Comparison of ENCODE assay signal across 9 cellular contexts in genomic region chr14:20610002-20610765, GRCh38. TPM values are rescaled to one million over a fixed set of nuclear protein-coding genes. Genes with fewer than 3 reads are reported as not detected.
DNase-seq lines count a peak whose midpoint lies in the region; ATAC-seq and TF ChIP-seq lines count a peak whose summit lies in the region.
"Had no signal": no experiment of that assay in that cellular context is flagged by ENCODE, and none has a peak within 500 bp of the region (broad histone marks: within the 10 kb centered on the region; RNA-seq: fewer than 3 reads in every experiment).

No MANE protein-coding gene starts in this region.

- H3K4me1 ChIP-seq in HUES48 (ENCODE audit: control insufficient read depth, insufficient read depth, low read length) = peaks cover 13% of the 10 kb centered on the region
- H3K4me1 ChIP-seq in OCI-LY7 (ENCODE audit: insufficient read depth, low read length, poor library complexity, severe bottlenecking) = peaks cover 47% of the 10 kb centered on the region
- peaks cover 0 to 15% of the 10 kb centered on the region in 2 donors for H3K4me1 ChIP-seq in mucosa of rectum (ENCODE audit: control insufficient read depth in 2 of 2, insufficient read depth in 2 of 2, low read length in 2 of 2)

- no peak for TF ChIP-seq CTCF in OCI-LY7 (conservative IDR thresholded peaks at IDR 0.05; ENCODE audit: low read length)

- no TSS peak for BruUV-seq in OCI-LY7 (replicated peaks; lab: Mats Ljungman, UMichigan)

- no peaks in the 10 kb centered on the region for H4K20me1 ChIP-seq in OCI-LY7 (ENCODE audit: insufficient read depth, low read length)

- H3K9ac ChIP-seq in HUES48 (ENCODE audit: low read depth, low read length) (peak overlapping the region; percentile 67), mucosa of rectum (ENCODE audit: low read depth in 1 of 2, low read length in 2 of 2) (peak overlapping the region; percentile 68 to 70)

- H3K27me3 ChIP-seq in HUES48 (ENCODE audit: control insufficient read depth, insufficient read depth, low read length) (no peaks in the 10 kb centered on the region; the same call in 1 of the 2 replicates), mucosa of rectum (ENCODE audit: control insufficient read depth in 2 of 2, insufficient read depth in 2 of 2, low read length in 2 of 2) (no peaks in the 10 kb centered on the region)

- POLR2A ChIA-PET in OCI-LY7 (lab: Charles Lee) = interaction anchor here (0.6 to 1.6 kb wide), 4 partner anchors 58 to 867 kb away, joined by 3 to 5 read pairs (median 3); partner anchors contain the start of gene CCNB1IP1

- CTCF ChIA-PET in OCI-LY7 (lab: Charles Lee; ENCODE audit: unreplicated experiment) = interaction anchor here (0.8 to 1.2 kb wide), 3 partner anchors 267 to 283 kb away, joined by 3 read pairs; partner anchors contain the start of gene PARP2

- H3K27ac ChIP-seq in HUES48 (ENCODE audit: low read depth, low read length) = no peak overlapping the region
- H3K27ac ChIP-seq in OCI-LY7 (ENCODE audit: low read depth, low read length, poor library complexity, severe bottlenecking) = no peak overlapping the region
- H3K27ac ChIP-seq in mucosa of rectum (ENCODE audit: low read depth in 2 of 2, low read length in 2 of 2) = no peak overlapping the region

- H3K9me3 ChIP-seq in HUES48 (ENCODE audit: control insufficient read depth, insufficient read depth, low read length) = no peaks in the 10 kb centered on the region
- no peaks in the 10 kb centered on the region for H3K9me3 ChIP-seq in OCI-LY7 (ENCODE audit: low read length)
- H3K9me3 ChIP-seq in mucosa of rectum (ENCODE audit: control insufficient read depth in 2 of 2, low read length in 2 of 2) = no peaks in the 10 kb centered on the region

- H2AFZ ChIP-seq in OCI-LY7 (ENCODE audit: low read length) = peak overlapping the region; percentile 44; the same call in 1 of the 2 replicates

- intact Hi-C loops in OCI-LY7 (cut with micrococcal nuclease; ENCODE audit: unreplicated experiment) = loop anchor here (1.0 to 5.0 kb wide), 2 partner anchors 56 to 138 kb away; no protein-coding TSS in a partner anchor

- H3K4me2 ChIP-seq in OCI-LY7 (ENCODE audit: low read length) = peak overlapping the region; percentile 69

- no peaks in the 10 kb centered on the region for H3K79me2 ChIP-seq in OCI-LY7 (ENCODE audit: insufficient read depth, low read depth, low read length)

- H3K9me2 ChIP-seq in OCI-LY7 (ENCODE audit: insufficient read depth, low read length) = no peaks in the 10 kb centered on the region

- peak overlapping the region; percentile 96 for H3K4me3 ChIP-seq in HUES48 (ENCODE audit: low read depth, low read length)
- peak overlapping the region; percentile 70 for H3K4me3 ChIP-seq in OCI-LY7 (ENCODE audit: low read depth, low read length, poor library complexity, severe bottlenecking)
- peak overlapping the region; percentile 83 to 95 for H3K4me3 ChIP-seq in mucosa of rectum (ENCODE audit: low read length in 2 of 2)

- H3K36me3 ChIP-seq in HUES48 (ENCODE audit: control insufficient read depth, insufficient read depth, low read length) = no peaks in the 10 kb centered on the region
- no peaks in the 10 kb centered on the region for H3K36me3 ChIP-seq in OCI-LY7 (ENCODE audit: insufficient read depth, low read length)
- no peaks in the 10 kb centered on the region for H3K36me3 ChIP-seq in mucosa of rectum (ENCODE audit: control insufficient read depth in 2 of 2, insufficient read depth in 2 of 2, low read length in 2 of 2)

- DNase-seq in DMS 273 (lab: John Stamatoyannopoulos, UW; ENCODE audit: unreplicated experiment) (peak; percentile 92), OCI-LY7 (ENCODE audit: low spot score) (peak; percentile 65), activated T-cell treated with anti-CD3 and anti-CD28 coated beads for 48 hours (ENCODE audit: low read depth) (peak; percentile 77)
- DNase-seq in stimulated activated CD8-positive, alpha-beta memory T cell treated with anti-CD3 and anti-CD28 coated beads, Interleukin-4, amount 100 ng/mL, for 24 hours (ENCODE audit: low read depth) = peak; percentile 69

- ATAC-seq in esophagus mucosa (peak; percentile 58), HG02763 (IDR thresholded peaks at IDR 0.05; ENCODE audit: unreplicated experiment) (no peak)

RNA-seq across cellular contexts. Expression of gene RNASE12, which starts 19.0 kb away (rescaled TPM):
- total RNA-seq in OCI-LY7 (2014; rRNA removed; shearing (Covaris generic)) = not detected in 2 replicates
- total RNA-seq in OCI-LY7 (2022) = not detected in 2 replicates
- not detected for total RNA-seq in esophagus mucosa
- total RNA-seq: T-helper 1 cell treated with Interleukin-12 subunit alpha and Interleukin-12 subunit beta and Interleukin-4 antibody, amounts not matched to agents 30 ng/mL and 1 ng/mL, for 36 hours had no signal

RNA-seq across cellular contexts. Expression of gene RNASE11, which starts 22.4 kb away (rescaled TPM):
- not detected in 2 replicates for total RNA-seq in OCI-LY7 (2014; rRNA removed; shearing (Covaris generic))
- total RNA-seq in OCI-LY7 (2022) = not detected in 2 replicates
- total RNA-seq in esophagus mucosa = not detected
- total RNA-seq: T-helper 1 cell treated with Interleukin-12 subunit alpha and Interleukin-12 subunit beta and Interleukin-4 antibody, amounts not matched to agents 30 ng/mL and 1 ng/mL, for 36 hours had no signal

RNA-seq across cellular contexts. Expression of gene OR6S1, which starts 31.3 kb away (rescaled TPM):
- total RNA-seq in OCI-LY7 (2014; rRNA removed; shearing (Covaris generic)) = not detected in 2 replicates
- total RNA-seq in OCI-LY7 (2022) = not detected in 2 replicates
- not detected for total RNA-seq in esophagus mucosa
- total RNA-seq: T-helper 1 cell treated with Interleukin-12 subunit alpha and Interleukin-12 subunit beta and Interleukin-4 antibody, amounts not matched to agents 30 ng/mL and 1 ng/mL, for 36 hours had no signal

RNA-seq across cellular contexts. Expression of gene RNASE9, which starts 49.3 kb away (rescaled TPM):
- total RNA-seq in OCI-LY7 (2014; rRNA removed; shearing (Covaris generic)) = not detected in 2 replicates
- not detected in 2 replicates for total RNA-seq in OCI-LY7 (2022)
- not detected for total RNA-seq in esophagus mucosa
- total RNA-seq: T-helper 1 cell treated with Interleukin-12 subunit alpha and Interleukin-12 subunit beta and Interleukin-4 antibody, amounts not matched to agents 30 ng/mL and 1 ng/mL, for 36 hours had no signal
